Comparison of ENCODE assay signal across 7 cellular contexts in the genomic region with DNA sequence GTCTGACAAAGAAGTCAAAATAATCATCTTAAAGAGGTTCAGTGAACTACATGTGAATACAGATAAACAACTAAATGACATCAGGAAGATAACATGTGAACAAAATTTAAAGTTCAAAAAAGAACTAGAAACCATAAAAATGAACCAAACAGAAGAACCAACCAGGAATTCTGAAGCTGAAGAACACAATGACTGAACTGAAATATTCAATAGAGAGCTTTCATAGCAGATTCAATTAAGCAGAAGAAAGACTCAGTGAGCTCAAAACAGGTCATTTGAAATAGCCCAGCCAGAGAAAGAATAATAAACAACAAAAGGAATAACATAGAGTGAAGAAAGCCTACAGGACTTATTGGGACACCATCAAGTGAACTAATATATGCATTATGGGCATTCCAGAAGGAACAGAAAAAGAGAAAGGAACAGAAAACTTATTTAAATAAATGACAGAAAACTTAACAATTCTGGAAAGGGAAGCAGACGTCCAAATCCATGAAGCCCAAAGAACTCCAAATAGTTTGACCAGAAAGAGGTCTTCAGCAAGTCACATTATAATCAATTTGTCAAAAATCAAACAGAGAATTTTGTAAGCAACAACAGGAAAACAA.
"Had no signal": no experiment of that assay in that cellular context is flagged by ENCODE, and none has a peak within 500 bp of the region (broad histone marks: within the 10 kb centered on the region; RNA-seq: fewer than 3 reads in every experiment).

No MANE protein-coding gene starts in this region.

- H3K4me3 ChIP-seq: GM12878 had no signal

- DNase-seq: GDM1, GF-D8 had no signal

- FAIRE-seq: G401.6, GM12878, GM12891, GM18507, GM19239 had no signal

- ATAC-seq: GM12878 had no signal
